Comparison of ENCODE assay signal across 8 cellular contexts in genomic region chr14:102775855-102776760, GRCh38. TPM values are rescaled to one million over a fixed set of nuclear protein-coding genes. Genes with fewer than 3 reads are reported as not detected.
DNase-seq lines count a peak whose midpoint lies in the region; ATAC-seq and TF ChIP-seq lines count a peak whose summit lies in the region.

No MANE protein-coding gene starts in this region.

- H3K4me3 Mint-ChIP-seq in activated CD8-positive, alpha-beta T cell treated with anti-CD3 and anti-CD28 coated beads for 36 hours: peak overlapping the region; percentile 67

- BruUV-seq in A673 (replicated peaks; lab: Mats Ljungman, UMichigan): no TSS peak

- DNase-seq in A673 (ENCODE audit: low spot score) (no peak), foreskin fibroblast (peak; percentile 72 to 80), NCI-H510A treated with DMSO at 0.1 percent for 48 hours (lab: John Stamatoyannopoulos, UW) (no peak), NCI-H187 (lab: John Stamatoyannopoulos, UW) (no peak)
- peak; percentile 28 for DNase-seq in activated CD8-positive, alpha-beta T cell treated with anti-CD3 and anti-CD28 coated beads for 36 hours

- H3K4me1 ChIP-seq in A673 (ENCODE audit: insufficient read depth, low read length, poor library complexity, severe bottlenecking) (peaks cover 20% of the 10 kb centered on the region), rectal smooth muscle tissue (ENCODE audit: control insufficient read depth, insufficient read depth, low read length) (peaks cover 3% of the 10 kb centered on the region)

- H3K27me3 ChIP-seq in A673 (replicated peaks; ENCODE audit: insufficient read depth, low read depth, low read length, poor library complexity) (no peaks in the 10 kb centered on the region), rectal smooth muscle tissue (ENCODE audit: control insufficient read depth, insufficient read depth, low read length) (no peaks in the 10 kb centered on the region)

- H3K36me3 Mint-ChIP-seq in activated CD8-positive, alpha-beta T cell treated with anti-CD3 and anti-CD28 coated beads for 36 hours (ENCODE audit: low read depth): peaks cover 27% of the 10 kb centered on the region

- H3K27ac ChIP-seq in A673 (ENCODE audit: low read depth, low read length, poor library complexity, severe bottlenecking) (peak overlapping the region; percentile 46), rectal smooth muscle tissue (ENCODE audit: low read depth, low read length) (peak overlapping the region; percentile 81)

- H3K4me1 Mint-ChIP-seq in activated CD8-positive, alpha-beta T cell treated with anti-CD3 and anti-CD28 coated beads for 36 hours (ENCODE audit: low read depth): peaks cover 49% of the 10 kb centered on the region

- H3K4me3 ChIP-seq in A673 (ENCODE audit: low read depth, low read length, poor library complexity, severe bottlenecking) (no peak overlapping the region), foreskin fibroblast (ENCODE audit: low read depth in 1 of 2, low read length in 2 of 2) (no peak overlapping the region), rectal smooth muscle tissue (ENCODE audit: low read length) (peak overlapping the region; percentile 2)

- TF ChIP-seq CTCF in A673 (conservative IDR thresholded peaks at IDR 0.05; ENCODE audit: low read depth, low read length): no peak
- TF ChIP-seq CTCF in activated CD8-positive, alpha-beta T cell treated with anti-CD3 and anti-CD28 coated beads for 36 hours (IDR thresholded peaks at IDR 0.05): no peak
- TF ChIP-seq CTCF in foreskin fibroblast (IDR thresholded peaks at IDR 0.05; ENCODE audit: low read depth, low read length): no peak

- no peaks in the 10 kb centered on the region for H3K27me3 Mint-ChIP-seq in activated CD8-positive, alpha-beta T cell treated with anti-CD3 and anti-CD28 coated beads for 36 hours

- POLR2A ChIA-PET in A673 (lab: Charles Lee; ENCODE audit: low non-redundant PET): no interaction called here
- POLR2A ChIA-PET in activated CD8-positive, alpha-beta T cell treated with anti-CD3 and anti-CD28 coated beads for 36 hours (lab: Charles Lee): interaction anchor here (1.9 kb wide), 1 partner anchor 30 kb away, joined by 5 read pairs; no protein-coding TSS in a partner anchor

- H3K27ac Mint-ChIP-seq in activated CD8-positive, alpha-beta T cell treated with anti-CD3 and anti-CD28 coated beads for 36 hours: peak overlapping the region; percentile 91

- no peak overlapping the region for H3K9ac ChIP-seq in rectal smooth muscle tissue (ENCODE audit: low read length)

- no peaks in the 10 kb centered on the region for H3K9me3 Mint-ChIP-seq in activated CD8-positive, alpha-beta T cell treated with anti-CD3 and anti-CD28 coated beads for 36 hours

- CTCF ChIA-PET in A673 (lab: Charles Lee): interaction anchor here (0.6 kb wide), 1 partner anchor 251 kb away, joined by 3 read pairs; no protein-coding TSS in a partner anchor
- CTCF ChIA-PET in activated CD8-positive, alpha-beta T cell treated with anti-CD3 and anti-CD28 coated beads for 36 hours (lab: Charles Lee): interaction anchor here (1.3 to 1.5 kb wide), 2 partner anchors 81 to 83 kb away, joined by 3 to 4 read pairs; no protein-coding TSS in a partner anchor

- ATAC-seq in activated CD8-positive, alpha-beta T cell treated with anti-CD3 and anti-CD28 coated beads for 36 hours: no peak
- no peak for ATAC-seq in GM19328 (IDR thresholded peaks at IDR 0.05; ENCODE audit: unreplicated experiment)

- H3K36me3 ChIP-seq in A673 (ENCODE audit: insufficient read depth, low read length, poor library complexity, severe bottlenecking) (no peaks in the 10 kb centered on the region), rectal smooth muscle tissue (ENCODE audit: control insufficient read depth, insufficient read depth, low read length) (no peaks in the 10 kb centered on the region)

- peak; percentile 49 for TF ChIP-seq POLR2A in GM19193 (IDR thresholded peaks at IDR 0.05; ENCODE audit: extremely low read depth, insufficient read depth, insufficient read length)

- intact Hi-C loops in A673 (cut with micrococcal nuclease; ENCODE audit: unreplicated experiment): loop anchor here (2.0 to 5.0 kb wide), 2 partner anchors 141 to 254 kb away; no protein-coding TSS in a partner anchor
- intact Hi-C loops in activated CD8-positive, alpha-beta T cell treated with anti-CD3 and anti-CD28 coated beads for 36 hours (cut with micrococcal nuclease): loop anchor here (5.0 kb wide), 1 partner anchor 41 kb away; no protein-coding TSS in a partner anchor

- H3K9me3 ChIP-seq in A673 (ENCODE audit: low read depth, low read length, poor library complexity, severe bottlenecking): no peaks in the 10 kb centered on the region

RNA-seq across cellular contexts. Expression of gene TRAF3, which starts 1.1 kb away (rescaled TPM):
- total RNA-seq in A673 (2021): 48.2 and 49.3 TPM in 2 replicates
- total RNA-seq in activated CD8-positive, alpha-beta T cell treated with anti-CD3 and anti-CD28 coated beads for 36 hours: 10 to 100 TPM; 39.1 to 40.2 TPM

Comparison
In these comparisons a context has a peak if more than half of its experiments do, and no peak if none do; other contexts are left out.
1. DNase-seq: peak in activated CD8-positive, alpha-beta T cell treated with anti-CD3 and anti-CD28 coated beads for 36 hours (single experiment) and foreskin fibroblast (2 of 2); none in A673 (single experiment), NCI-H510A treated with DMSO at 0.1 percent for 48 hours (single experiment) and NCI-H187 (0 of 2).